38 cellular contexts compared by ENCODE assay signal in genomic region chr1:26345718-26346117, GRCh38. TPM values are rescaled to one million over a fixed set of nuclear protein-coding genes. Genes with fewer than 3 reads are reported as not detected.
"Had no signal": no experiment of that assay in that cellular context is flagged by ENCODE, and none has a peak within 500 bp of the region (broad histone marks: within the 10 kb centered on the region; RNA-seq: fewer than 3 reads in every experiment).

No MANE protein-coding gene starts in this region.

- H3K9me3 ChIP-seq: ascending aorta, colonic mucosa, neutrophil, sigmoid colon, tibial nerve had no signal

- H3K4me3 Mint-ChIP-seq: activated naive CD4-positive, alpha-beta T cell treated with anti-CD3 and anti-CD28 coated beads, Interleukin-2, amount 10 ng/mL, durations not matched to agents 7 days and 5 days; activated naive CD8-positive, alpha-beta T cell treated with anti-CD3 and anti-CD28 coated beads, Interleukin-2, amount 10 ng/mL, durations not matched to agents 7 days and 5 days; activated T-helper 1 cell treated with anti-CD3 and anti-CD28 coated beads, Interleukin-12 subunit alpha, Interleukin-12 subunit beta, Interleukin-2, Interleukin-4 antibody, amounts not matched to agents 30 ng/mL and 10 ng/mL and 1 ng/mL, durations not matched to agents 14 hours and 24 hours and 36 hours; brain; nephron had no signal

- H3K9me3 Mint-ChIP-seq: activated naive CD4-positive, alpha-beta T cell treated with anti-CD3 and anti-CD28 coated beads, Interleukin-2, amount 10 ng/mL, durations not matched to agents 7 days and 5 days; activated naive CD8-positive, alpha-beta T cell treated with anti-CD3 and anti-CD28 coated beads, Interleukin-2, amount 10 ng/mL, durations not matched to agents 7 days and 5 days; activated T-helper 1 cell treated with anti-CD3 and anti-CD28 coated beads, Interleukin-12 subunit alpha, Interleukin-12 subunit beta, Interleukin-2, Interleukin-4 antibody, amounts not matched to agents 30 ng/mL and 10 ng/mL and 1 ng/mL, durations not matched to agents 14 hours and 24 hours and 36 hours; brain; nephron had no signal

- DNase-seq: activated CD4-positive, alpha-beta T cell treated with anti-CD3 and anti-CD28 coated beads for 48 hours; activated CD4-positive, alpha-beta T cell treated with anti-CD3 and anti-CD28 coated beads, Interleukin-2, amount 50 U/mL, for 48 hours; activated CD8-positive, alpha-beta memory T cell treated with anti-CD3 and anti-CD28 coated beads for 24 hours; activated gamma-delta T cell; activated naive CD4-positive, alpha-beta T cell treated with anti-CD3 and anti-CD28 coated beads, Interleukin-2, amount 10 ng/mL, durations not matched to agents 7 days and 5 days; activated naive CD8-positive, alpha-beta T cell treated with anti-CD3 and anti-CD28 coated beads, Interleukin-2, amount 10 ng/mL, durations not matched to agents 7 days and 5 days; cerebellar nuclear complex; colonic mucosa; dorsolateral prefrontal cortex; foreskin fibroblast; head of caudate nucleus; hippocampal formation; kidney; left colon; mammary epithelial cell; retina; sigmoid colon; small intestine; stimulated activated CD4-positive, alpha-beta T cell treated with anti-CD3 and anti-CD28 coated beads, Interleukin-1b, Interleukin-23, amount 100 ng/mL, for 48 hours; stimulated activated CD4-positive, alpha-beta T cell treated with anti-CD3 and anti-CD28 coated beads, Interleukin-4, amount 100 ng/mL, for 4 hours; stimulated activated CD8-positive, alpha-beta memory T cell treated with anti-CD3 and anti-CD28 coated beads, Interleukin-4, amount 100 ng/mL, for 48 hours; stimulated activated naive CD4-positive, alpha-beta T cell had no signal

- H3K27me3 Mint-ChIP-seq: activated naive CD8-positive, alpha-beta T cell treated with anti-CD3 and anti-CD28 coated beads, Interleukin-2, amount 10 ng/mL, durations not matched to agents 7 days and 5 days; brain had no signal

- H3K36me3 ChIP-seq: ascending aorta, cardiac muscle cell, colonic mucosa, neutrophil, sigmoid colon, tibial nerve had no signal

- H3K27ac ChIP-seq: ascending aorta, cardiac muscle cell, colonic mucosa, dorsolateral prefrontal cortex, neutrophil, sigmoid colon, tibial nerve, VCaP had no signal

- H3K4me3 ChIP-seq: ascending aorta, cardiac muscle cell, colonic mucosa, dorsolateral prefrontal cortex, sigmoid colon, tibial nerve had no signal

- H3K4me1 Mint-ChIP-seq: activated naive CD4-positive, alpha-beta T cell treated with anti-CD3 and anti-CD28 coated beads, Interleukin-2, amount 10 ng/mL, durations not matched to agents 7 days and 5 days; brain; nephron had no signal

- H3K4me1 ChIP-seq: ascending aorta, colonic mucosa, sigmoid colon, tibial nerve had no signal

- H3K27ac Mint-ChIP-seq: activated naive CD4-positive, alpha-beta T cell treated with anti-CD3 and anti-CD28 coated beads, Interleukin-2, amount 10 ng/mL, durations not matched to agents 7 days and 5 days; activated naive CD8-positive, alpha-beta T cell treated with anti-CD3 and anti-CD28 coated beads, Interleukin-2, amount 10 ng/mL, durations not matched to agents 7 days and 5 days; activated T-helper 1 cell treated with anti-CD3 and anti-CD28 coated beads, Interleukin-12 subunit alpha, Interleukin-12 subunit beta, Interleukin-2, Interleukin-4 antibody, amounts not matched to agents 30 ng/mL and 10 ng/mL and 1 ng/mL, durations not matched to agents 14 hours and 24 hours and 36 hours; brain; nephron; progenitor cell of endocrine pancreas had no signal

- ATAC-seq: activated CD4-positive, CD25-positive, alpha-beta regulatory T cell treated with anti-CD3 and anti-CD28 coated beads, Interleukin-2, amount 50 U/mL, for 24 hours; left colon had no signal

- H3K36me3 Mint-ChIP-seq: activated naive CD4-positive, alpha-beta T cell treated with anti-CD3 and anti-CD28 coated beads, Interleukin-2, amount 10 ng/mL, durations not matched to agents 7 days and 5 days; activated naive CD8-positive, alpha-beta T cell treated with anti-CD3 and anti-CD28 coated beads, Interleukin-2, amount 10 ng/mL, durations not matched to agents 7 days and 5 days; brain had no signal

- H3K27me3 ChIP-seq: ascending aorta, cardiac muscle cell, colonic mucosa, dorsolateral prefrontal cortex, sigmoid colon, tibial nerve had no signal

- FAIRE-seq: endothelial cell of umbilical vein, kidney, small intestine, TTC549 had no signal

RNA-seq across cellular contexts. Expression of gene CRYBG2, which starts 8.2 kb away (rescaled TPM):
- total RNA-seq: ascending aorta, endothelial cell of umbilical vein, osteocyte had no signal
- polyA plus RNA-seq: endothelial cell of umbilical vein had no signal

RNA-seq across cellular contexts. Expression of gene ZNF683, which starts 26.8 kb away (rescaled TPM):
- total RNA-seq: activated T-helper 1 cell treated with anti-CD3 and anti-CD28 coated beads, Interleukin-12 subunit alpha, Interleukin-12 subunit beta, Interleukin-2, Interleukin-4 antibody, amounts not matched to agents 30 ng/mL and 10 ng/mL and 1 ng/mL, durations not matched to agents 14 hours and 24 hours and 36 hours; ascending aorta; cardiac muscle cell; endothelial cell of umbilical vein; left colon; mammary epithelial cell; osteocyte; progenitor cell of endocrine pancreas; sigmoid colon; T-helper 1 cell treated with Interleukin-12 subunit alpha and Interleukin-12 subunit beta and Interleukin-4 antibody, amounts not matched to agents 30 ng/mL and 1 ng/mL, for 36 hours; temporal lobe; tibial nerve; urinary bladder had no signal
- polyA plus RNA-seq: cardiac muscle cell, endothelial cell of umbilical vein, mammary epithelial cell had no signal

RNA-seq across cellular contexts. Expression of gene CD52, which starts 28.0 kb away (rescaled TPM):
- total RNA-seq: ascending aorta, cardiac muscle cell, endothelial cell of umbilical vein, mammary epithelial cell, osteocyte, temporal lobe had no signal
- polyA plus RNA-seq: endothelial cell of umbilical vein had no signal
